Comparison of ENCODE assay signal across 1 cellular context in genomic region chr2:184780944-184781343, GRCh38.
TF ChIP-seq lines count a peak whose summit lies in the region.

No MANE protein-coding gene starts in this region.

TF ChIP-seq in SK-N-SH, 30 proteins besides CTCF, POLR2A, EP300 and RAD21 (continued from another document):
- TF ChIP-seq REST (IDR thresholded peaks at IDR 0.05; ENCODE audit: low read depth, low read length), result no peak
